ENCODE assay signal across 1 cellular context in the genomic region with DNA sequence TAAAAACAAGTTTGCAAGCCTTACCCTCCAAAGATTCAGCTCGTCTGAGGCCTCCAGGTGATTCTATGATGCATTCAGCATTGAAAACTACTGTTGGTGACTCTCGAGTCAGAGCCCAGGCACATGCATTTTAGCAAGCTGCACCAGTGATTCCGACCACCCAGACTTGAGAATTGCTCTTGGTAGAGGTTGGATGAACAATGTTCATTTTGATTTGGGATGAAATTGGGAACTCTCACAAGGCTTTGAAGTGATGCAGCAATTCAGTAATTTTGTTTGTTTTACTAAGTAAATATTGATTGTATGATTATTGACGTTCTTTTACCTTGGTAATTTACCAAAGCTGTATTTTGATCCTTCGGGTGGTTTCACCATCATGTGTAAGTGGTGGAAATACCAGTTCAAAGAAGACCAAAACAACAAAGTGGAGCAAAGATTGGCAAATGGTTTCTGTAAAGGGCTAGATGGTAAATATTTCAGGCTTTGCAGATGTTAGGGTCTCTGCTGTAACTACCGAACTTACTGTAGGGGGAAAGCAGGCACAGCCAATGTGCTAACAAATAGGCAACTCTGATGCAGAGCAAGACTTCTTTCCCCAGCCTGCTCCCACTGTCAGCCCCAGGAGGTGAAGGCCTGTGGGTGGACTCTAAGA.
TF ChIP-seq lines count a peak whose summit lies in the region.

No MANE protein-coding gene starts in this region.

TF ChIP-seq in HepG2, 621 proteins besides CTCF, POLR2A, EP300 and RAD21 (continued from another document and continues in another):
- TF ChIP-seq, protein P1, sequence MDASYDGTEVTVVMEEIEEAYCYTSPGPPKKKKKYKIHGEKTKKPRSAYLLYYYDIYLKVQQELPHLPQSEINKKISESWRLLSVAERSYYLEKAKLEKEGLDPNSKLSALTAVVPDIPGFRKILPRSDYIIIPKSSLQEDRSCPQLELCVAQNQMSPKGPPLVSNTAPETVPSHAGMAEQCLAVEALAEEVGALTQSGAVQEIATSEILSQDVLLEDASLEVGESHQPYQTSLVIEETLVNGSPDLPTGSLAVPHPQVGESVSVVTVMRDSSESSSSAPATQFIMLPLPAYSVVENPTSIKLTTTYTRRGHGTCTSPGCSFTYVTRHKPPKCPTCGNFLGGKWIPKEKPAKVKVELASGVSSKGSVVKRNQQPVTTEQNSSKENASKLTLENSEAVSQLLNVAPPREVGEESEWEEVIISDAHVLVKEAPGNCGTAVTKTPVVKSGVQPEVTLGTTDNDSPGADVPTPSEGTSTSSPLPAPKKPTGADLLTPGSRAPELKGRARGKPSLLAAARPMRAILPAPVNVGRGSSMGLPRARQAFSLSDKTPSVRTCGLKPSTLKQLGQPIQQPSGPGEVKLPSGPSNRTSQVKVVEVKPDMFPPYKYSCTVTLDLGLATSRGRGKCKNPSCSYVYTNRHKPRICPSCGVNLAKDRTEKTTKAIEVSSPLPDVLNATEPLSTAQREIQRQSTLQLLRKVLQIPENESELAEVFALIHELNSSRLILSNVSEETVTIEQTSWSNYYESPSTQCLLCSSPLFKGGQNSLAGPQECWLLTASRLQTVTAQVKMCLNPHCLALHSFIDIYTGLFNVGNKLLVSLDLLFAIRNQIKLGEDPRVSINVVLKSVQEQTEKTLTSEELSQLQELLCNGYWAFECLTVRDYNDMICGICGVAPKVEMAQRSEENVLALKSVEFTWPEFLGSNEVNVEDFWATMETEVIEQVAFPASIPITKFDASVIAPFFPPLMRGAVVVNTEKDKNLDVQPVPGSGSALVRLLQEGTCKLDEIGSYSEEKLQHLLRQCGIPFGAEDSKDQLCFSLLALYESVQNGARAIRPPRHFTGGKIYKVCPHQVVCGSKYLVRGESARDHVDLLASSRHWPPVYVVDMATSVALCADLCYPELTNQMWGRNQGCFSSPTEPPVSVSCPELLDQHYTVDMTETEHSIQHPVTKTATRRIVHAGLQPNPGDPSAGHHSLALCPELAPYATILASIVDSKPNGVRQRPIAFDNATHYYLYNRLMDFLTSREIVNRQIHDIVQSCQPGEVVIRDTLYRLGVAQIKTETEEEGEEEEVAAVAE (CRISPR knock-in tag; IDR thresholded peaks at IDR 0.05; ENCODE audit: borderline replicate concordance): no peak; the same call in 1 of the 2 replicates
- TF ChIP-seq KDM5A (IDR thresholded peaks at IDR 0.05; ENCODE audit: borderline replicate concordance, low read length) (0 out of 2 replicates have a peak, but pooled peaks have one; percentile 29), ZNF720 (CRISPR knock-in tag; IDR thresholded peaks at IDR 0.05) (no peak), RARA (CRISPR knock-in tag; IDR thresholded peaks at IDR 0.05) (peak; percentile 82), HNRNPH1 (optimal IDR thresholded peaks at IDR 0.05; ENCODE audit: low read depth, low read length) (no peak), KLF9 (CRISPR knock-in tag; IDR thresholded peaks at IDR 0.05; ENCODE audit: low read depth) (no peak), SIN3A (IDR thresholded peaks at IDR 0.05; ENCODE audit: borderline replicate concordance, low read depth, low read length) (0 out of 2 replicates have a peak, but pooled peaks have one; percentile 38), ZFX (CRISPR knock-in tag; IDR thresholded peaks at IDR 0.05; ENCODE audit: low read depth) (no peak; the same call in none of the 2 replicates), NFE2L1 (CRISPR knock-in tag; IDR thresholded peaks at IDR 0.05; ENCODE audit: borderline replicate concordance) (no peak), GPN1 (CRISPR knock-in tag; IDR thresholded peaks at IDR 0.05; ENCODE audit: borderline replicate concordance) (no peak), SAFB2 (CRISPR knock-in tag; IDR thresholded peaks at IDR 0.05; ENCODE audit: borderline replicate concordance, low read depth) (no peak), HNF4G (IDR thresholded peaks at IDR 0.05; ENCODE audit: borderline replicate concordance, low read depth, low read length) (peak; percentile 72), HNF4G (CRISPR knock-in tag; IDR thresholded peaks at IDR 0.05; ENCODE audit: borderline replicate concordance, low read depth) (peak; percentile 30; the same call in 1 of the 2 replicates), HDAC2 (CRISPR knock-in tag; IDR thresholded peaks at IDR 0.05) (peak; percentile 96), ATRX (CRISPR knock-in tag; IDR thresholded peaks at IDR 0.05; ENCODE audit: borderline replicate concordance) (no peak), ZNF136 (CRISPR knock-in tag; IDR thresholded peaks at IDR 0.05; ENCODE audit: low read depth) (0 out of 2 replicates have a peak, but pooled peaks have one; percentile 37), U2AF2 (IDR thresholded peaks at IDR 0.05; ENCODE audit: low read depth, low read length) (no peak), SIN3B (IDR thresholded peaks at IDR 0.05; ENCODE audit: low read length) (no peak), ZNF256 (CRISPR knock-in tag; conservative IDR thresholded peaks at IDR 0.05) (no peak), MAFG (CRISPR knock-in tag; IDR thresholded peaks at IDR 0.05) (no peak), TBL1XR1 (IDR thresholded peaks at IDR 0.05; ENCODE audit: borderline replicate concordance, low read length, partially characterized antibody) (no peak), ZNF567 (CRISPR knock-in tag; IDR thresholded peaks at IDR 0.05; ENCODE audit: borderline replicate concordance) (no peak), PAWR (CRISPR knock-in tag; IDR thresholded peaks at IDR 0.05; ENCODE audit: borderline replicate concordance) (no peak), FOXJ3 (CRISPR knock-in tag; IDR thresholded peaks at IDR 0.05; ENCODE audit: borderline replicate concordance) (peak; percentile 92), GABPA (IDR thresholded peaks at IDR 0.05; ENCODE audit: low read depth, low read length) (no peak), GABPA (CRISPR knock-in tag; IDR thresholded peaks at IDR 0.05; ENCODE audit: low read depth) (0 out of 2 replicates have a peak, but pooled peaks have one; percentile 38), PHF21A (CRISPR knock-in tag; IDR thresholded peaks at IDR 0.05) (peak; percentile 86), SRY (CRISPR knock-in tag; IDR thresholded peaks at IDR 0.05) (no peak), POLR2G (IDR thresholded peaks at IDR 0.05; ENCODE audit: low read depth, low read length) (no peak), ELF1 (CRISPR knock-in tag; IDR thresholded peaks at IDR 0.05) (0 out of 2 replicates have a peak, but pooled peaks have one; percentile 22), NONO (IDR thresholded peaks at IDR 0.05) (no peak), NONO (CRISPR knock-in tag; conservative IDR thresholded peaks at IDR 0.05) (peak; percentile 56; the same call in 1 of the 2 replicates), CREB1 (IDR thresholded peaks at IDR 0.05) (peak; percentile 10; the same call in 1 of the 2 replicates), CREB1 (CRISPR knock-in tag; IDR thresholded peaks at IDR 0.05) (peak; percentile 78), ZSCAN25 (CRISPR knock-in tag; IDR thresholded peaks at IDR 0.05) (no peak; the same call in 1 of the 2 replicates), SIX4 (CRISPR knock-in tag; IDR thresholded peaks at IDR 0.05) (peak; percentile 88), ONECUT2 (CRISPR knock-in tag; IDR thresholded peaks at IDR 0.05) (peak; percentile 76; the same call in 1 of the 2 replicates), ZNF224 (CRISPR knock-in tag; IDR thresholded peaks at IDR 0.05) (no peak), ZNF143 (CRISPR knock-in tag; IDR thresholded peaks at IDR 0.05) (no peak), ZNF841 (CRISPR knock-in tag; IDR thresholded peaks at IDR 0.05; ENCODE audit: borderline replicate concordance) (no peak), DPF2 (CRISPR knock-in tag; IDR thresholded peaks at IDR 0.05; ENCODE audit: borderline replicate concordance, low read depth) (peak; percentile 91), RBM22 (optimal IDR thresholded peaks at IDR 0.05; ENCODE audit: low read length) (no peak), ETV5 (CRISPR knock-in tag; IDR thresholded peaks at IDR 0.05; ENCODE audit: borderline replicate concordance) (peak; percentile 58; the same call in 1 of the 2 replicates), AGO2 (optimal IDR thresholded peaks at IDR 0.05; ENCODE audit: low read depth, low read length) (no peak), ARID2 (CRISPR knock-in tag; IDR thresholded peaks at IDR 0.05; ENCODE audit: borderline replicate concordance) (no peak), FOSL2 (CRISPR knock-in tag; IDR thresholded peaks at IDR 0.05) (peak; percentile 67), ZNF747 (CRISPR knock-in tag; IDR thresholded peaks at IDR 0.05; ENCODE audit: borderline replicate concordance) (peak; percentile 48; the same call in 1 of the 2 replicates), NCOA1 (CRISPR knock-in tag; IDR thresholded peaks at IDR 0.05) (peak; percentile 60; the same call in 1 of the 2 replicates), ZFP90 (CRISPR knock-in tag; IDR thresholded peaks at IDR 0.05; ENCODE audit: borderline replicate concordance) (no peak), PAX8 (CRISPR knock-in tag; IDR thresholded peaks at IDR 0.05; ENCODE audit: borderline replicate concordance) (no peak), GTF2F1 (IDR thresholded peaks at IDR 0.05; ENCODE audit: low read length) (no peak), ZNF501 (CRISPR knock-in tag; IDR thresholded peaks at IDR 0.05) (no peak), ZSCAN20 (CRISPR knock-in tag; IDR thresholded peaks at IDR 0.05; ENCODE audit: borderline replicate concordance) (no peak), NR2F6 (IDR thresholded peaks at IDR 0.05) (peak; percentile 80), NR2F6 (CRISPR knock-in tag; IDR thresholded peaks at IDR 0.05) (peak; percentile 73)
- TF ChIP-seq, protein P2, sequence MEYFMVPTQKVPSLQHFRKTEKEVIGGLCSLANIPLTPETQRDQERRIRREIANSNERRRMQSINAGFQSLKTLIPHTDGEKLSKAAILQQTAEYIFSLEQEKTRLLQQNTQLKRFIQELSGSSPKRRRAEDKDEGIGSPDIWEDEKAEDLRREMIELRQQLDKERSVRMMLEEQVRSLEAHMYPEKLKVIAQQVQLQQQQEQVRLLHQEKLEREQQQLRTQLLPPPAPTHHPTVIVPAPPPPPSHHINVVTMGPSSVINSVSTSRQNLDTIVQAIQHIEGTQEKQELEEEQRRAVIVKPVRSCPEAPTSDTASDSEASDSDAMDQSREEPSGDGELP (IDR thresholded peaks at IDR 0.05; ENCODE audit: borderline replicate concordance, low read depth): peak; percentile 70; the same call in 1 of the 2 replicates
- TF ChIP-seq, protein P3, sequence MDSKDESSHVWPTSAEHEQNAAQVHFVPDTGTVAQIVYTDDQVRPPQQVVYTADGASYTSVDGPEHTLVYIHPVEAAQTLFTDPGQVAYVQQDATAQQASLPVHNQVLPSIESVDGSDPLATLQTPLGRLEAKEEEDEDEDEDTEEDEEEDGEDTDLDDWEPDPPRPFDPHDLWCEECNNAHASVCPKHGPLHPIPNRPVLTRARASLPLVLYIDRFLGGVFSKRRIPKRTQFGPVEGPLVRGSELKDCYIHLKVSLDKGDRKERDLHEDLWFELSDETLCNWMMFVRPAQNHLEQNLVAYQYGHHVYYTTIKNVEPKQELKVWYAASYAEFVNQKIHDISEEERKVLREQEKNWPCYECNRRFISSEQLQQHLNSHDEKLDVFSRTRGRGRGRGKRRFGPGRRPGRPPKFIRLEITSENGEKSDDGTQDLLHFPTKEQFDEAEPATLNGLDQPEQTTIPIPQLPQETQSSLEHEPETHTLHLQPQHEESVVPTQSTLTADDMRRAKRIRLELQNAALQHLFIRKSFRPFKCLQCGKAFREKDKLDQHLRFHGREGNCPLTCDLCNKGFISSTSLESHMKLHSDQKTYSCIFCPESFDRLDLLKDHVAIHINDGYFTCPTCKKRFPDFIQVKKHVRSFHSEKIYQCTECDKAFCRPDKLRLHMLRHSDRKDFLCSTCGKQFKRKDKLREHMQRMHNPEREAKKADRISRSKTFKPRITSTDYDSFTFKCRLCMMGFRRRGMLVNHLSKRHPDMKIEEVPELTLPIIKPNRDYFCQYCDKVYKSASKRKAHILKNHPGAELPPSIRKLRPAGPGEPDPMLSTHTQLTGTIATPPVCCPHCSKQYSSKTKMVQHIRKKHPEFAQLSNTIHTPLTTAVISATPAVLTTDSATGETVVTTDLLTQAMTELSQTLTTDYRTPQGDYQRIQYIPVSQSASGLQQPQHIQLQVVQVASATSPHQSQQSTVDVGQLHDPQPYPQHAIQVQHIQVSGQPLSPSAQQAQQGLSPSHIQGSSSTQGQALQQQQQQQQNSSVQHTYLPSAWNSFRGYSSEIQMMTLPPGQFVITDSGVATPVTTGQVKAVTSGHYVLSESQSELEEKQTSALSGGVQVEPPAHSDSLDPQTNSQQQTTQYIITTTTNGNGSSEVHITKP (CRISPR knock-in tag; IDR thresholded peaks at IDR 0.05; ENCODE audit: low read depth): no peak; the same call in 1 of the 2 replicates
- TF ChIP-seq, protein P4, sequence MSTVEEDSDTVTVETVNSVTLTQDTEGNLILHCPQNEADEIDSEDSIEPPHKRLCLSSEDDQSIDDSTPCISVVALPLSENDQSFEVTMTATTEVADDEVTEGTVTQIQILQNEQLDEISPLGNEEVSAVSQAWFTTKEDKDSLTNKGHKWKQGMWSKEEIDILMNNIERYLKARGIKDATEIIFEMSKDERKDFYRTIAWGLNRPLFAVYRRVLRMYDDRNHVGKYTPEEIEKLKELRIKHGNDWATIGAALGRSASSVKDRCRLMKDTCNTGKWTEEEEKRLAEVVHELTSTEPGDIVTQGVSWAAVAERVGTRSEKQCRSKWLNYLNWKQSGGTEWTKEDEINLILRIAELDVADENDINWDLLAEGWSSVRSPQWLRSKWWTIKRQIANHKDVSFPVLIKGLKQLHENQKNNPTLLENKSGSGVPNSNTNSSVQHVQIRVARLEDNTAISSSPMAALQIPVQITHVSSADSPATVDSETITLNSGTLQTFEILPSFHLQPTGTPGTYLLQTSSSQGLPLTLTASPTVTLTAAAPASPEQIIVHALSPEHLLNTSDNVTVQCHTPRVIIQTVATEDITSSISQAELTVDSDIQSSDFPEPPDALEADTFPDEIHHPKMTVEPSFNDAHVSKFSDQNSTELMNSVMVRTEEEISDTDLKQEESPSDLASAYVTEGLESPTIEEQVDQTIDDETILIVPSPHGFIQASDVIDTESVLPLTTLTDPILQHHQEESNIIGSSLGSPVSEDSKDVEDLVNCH (CRISPR knock-in tag; IDR thresholded peaks at IDR 0.05): no peak
- TF ChIP-seq, protein P5, sequence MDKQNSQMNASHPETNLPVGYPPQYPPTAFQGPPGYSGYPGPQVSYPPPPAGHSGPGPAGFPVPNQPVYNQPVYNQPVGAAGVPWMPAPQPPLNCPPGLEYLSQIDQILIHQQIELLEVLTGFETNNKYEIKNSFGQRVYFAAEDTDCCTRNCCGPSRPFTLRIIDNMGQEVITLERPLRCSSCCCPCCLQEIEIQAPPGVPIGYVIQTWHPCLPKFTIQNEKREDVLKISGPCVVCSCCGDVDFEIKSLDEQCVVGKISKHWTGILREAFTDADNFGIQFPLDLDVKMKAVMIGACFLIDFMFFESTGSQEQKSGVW (CRISPR knock-in tag; IDR thresholded peaks at IDR 0.05; ENCODE audit: borderline replicate concordance): no peak
- TF ChIP-seq, protein P6, sequence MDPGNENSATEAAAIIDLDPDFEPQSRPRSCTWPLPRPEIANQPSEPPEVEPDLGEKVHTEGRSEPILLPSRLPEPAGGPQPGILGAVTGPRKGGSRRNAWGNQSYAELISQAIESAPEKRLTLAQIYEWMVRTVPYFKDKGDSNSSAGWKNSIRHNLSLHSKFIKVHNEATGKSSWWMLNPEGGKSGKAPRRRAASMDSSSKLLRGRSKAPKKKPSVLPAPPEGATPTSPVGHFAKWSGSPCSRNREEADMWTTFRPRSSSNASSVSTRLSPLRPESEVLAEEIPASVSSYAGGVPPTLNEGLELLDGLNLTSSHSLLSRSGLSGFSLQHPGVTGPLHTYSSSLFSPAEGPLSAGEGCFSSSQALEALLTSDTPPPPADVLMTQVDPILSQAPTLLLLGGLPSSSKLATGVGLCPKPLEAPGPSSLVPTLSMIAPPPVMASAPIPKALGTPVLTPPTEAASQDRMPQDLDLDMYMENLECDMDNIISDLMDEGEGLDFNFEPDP (CRISPR knock-in tag; conservative IDR thresholded peaks at IDR 0.05): no peak
